ENCODE assay signal across 9 cellular contexts in genomic region chr9:122091682-122092592, GRCh38. TPM values are rescaled to one million over a fixed set of nuclear protein-coding genes. Genes with fewer than 3 reads are reported as not detected.
DNase-seq lines count a peak whose midpoint lies in the region; ATAC-seq, FAIRE-seq and TF ChIP-seq lines count a peak whose summit lies in the region.
"Had no signal": no experiment of that assay in that cellular context is flagged by ENCODE, and none has a peak within 500 bp of the region (broad histone marks: within the 10 kb centered on the region; RNA-seq: fewer than 3 reads in every experiment).

No MANE protein-coding gene starts in this region.

- in situ Hi-C loops in K562 (cut with MboI): no loop called here

- no peak for TF ChIP-seq RAD21 in K562 (CRISPR knock-in tag; conservative IDR thresholded peaks at IDR 0.05 in 1 of 2, IDR thresholded peaks at IDR 0.05 in 1 of 2)

- H3K4me1 ChIP-seq in heart right ventricle: peaks cover 14 to 60% (median 31%) of the 10 kb centered on the region in 9 donors
- H3K4me1 ChIP-seq in K562 (replicated peaks in 1 of 2; ENCODE audit: control insufficient read depth in 2 of 2, insufficient read depth in 2 of 2, low read length in 2 of 2): peaks cover 9 to 20% of the 10 kb centered on the region in 2 experiments; a peak in 4 of 5 replicates
- no peaks in the 10 kb centered on the region for H3K4me1 ChIP-seq in mesodermal cell (ENCODE audit: control insufficient read depth, insufficient read depth, low read length, poor library complexity, severe bottlenecking)
- H3K4me1 ChIP-seq in aorta (ENCODE audit: control insufficient read depth in 1 of 2, insufficient read depth in 2 of 2, low read length in 2 of 2): peaks cover 8 to 22% of the 10 kb centered on the region in 2 donors

- no peak for TF ChIP-seq POLR2A in K562 (conservative IDR thresholded peaks at IDR 0.05)

- intact Hi-C loops in heart right ventricle (cut with DNase I) (loop anchor here in 4 of 10 donors (10.0 kb wide), 2 partner anchors 547 to 723 kb away; no protein-coding TSS in a partner anchor), left ventricle myocardium superior (cut with micrococcal nuclease) (no loop called here), K562 (cut with micrococcal nuclease) (no loop called here), aorta (cut with DNase I) (no loop called here)

- WGBS in heart right ventricle, 2 donors: 50 to 56% methylated on average over 11 of the region's 11 CpGs
- WGBS in K562 (ENCODE audit: insufficient coverage, low coverage, missing lambda C conversion rate): 40% methylated on average over 11 of the region's 11 CpGs
- 69 to 75% methylated on average over 9 of the region's 11 CpGs for WGBS in mesodermal cell (ENCODE audit: insufficient coverage in 2 of 2), 2 experiments
- 12% methylated on average over 8 to 11 of the region's 11 CpGs for WGBS in aorta, 2 donors

- H3K4me2 ChIP-seq in K562 (ENCODE audit: insufficient read depth, low read length): peak overlapping the region; percentile 92

- ATAC-seq in heart right ventricle: no peak
- no peak for ATAC-seq in left ventricle myocardium superior
- ATAC-seq in K562: no peak
- no peak for ATAC-seq in aorta (ENCODE audit: low FRiP score)
- no peak for ATAC-seq in GM19467 (IDR thresholded peaks at IDR 0.05; ENCODE audit: unreplicated experiment)

- no peak for TF ChIP-seq EP300 in K562 (IDR thresholded peaks at IDR 0.05; ENCODE audit: low read length)

- CTCF ChIA-PET in K562 (lab: Yijun Ruan, JAX; ENCODE audit: low intra/inter-chr PET ratio): no interaction called here

- H3K9ac ChIP-seq in K562 (ENCODE audit: insufficient read depth in 1 of 2, low read depth in 2 of 2, low read length in 2 of 2): peak overlapping the region; percentile 67 to 93

- H3K79me2 ChIP-seq in K562 (ENCODE audit: control insufficient read depth, insufficient read depth, low read length): peaks cover 20% of the 10 kb centered on the region; the same call in 2 of the 3 replicates

- H3K9me3 ChIP-seq in heart right ventricle (no peaks in the 10 kb centered on the region), K562 (replicated peaks; ENCODE audit: control insufficient read depth, insufficient read depth, low read depth, low read length) (no peaks in the 10 kb centered on the region; the same call in 1 of the 2 replicates), mesodermal cell (ENCODE audit: control insufficient read depth, low read length) (no peaks in the 10 kb centered on the region), aorta (ENCODE audit: control insufficient read depth, low read length) (no peaks in the 10 kb centered on the region)

- H2AFZ ChIP-seq in K562 (ENCODE audit: low read depth, low read length): peak overlapping the region; percentile 90; the same call in 1 of the 2 replicates

- no peak for FAIRE-seq in K562 (lab: Jason Lieb, UNC)
- FAIRE-seq: colon had no signal

- H4K20me1 ChIP-seq in K562 (replicated peaks; ENCODE audit: control insufficient read depth, insufficient read depth, low read length): no peaks in the 10 kb centered on the region

- DNase-seq in heart right ventricle (no peak), left ventricle myocardium superior (no peak), K562 (ENCODE audit: extremely low read depth in 1 of 4, low spot score in 3 of 4) (peak in 1 of 4 experiments; percentile 11), aorta (no peak), GF-D8 (lab: John Stamatoyannopoulos, UW) (no peak), iPS-NIHi11 (ENCODE audit: low spot score) (no peak)

- peak overlapping the region; percentile 78 to 97 (median 94) for H3K4me3 ChIP-seq in heart right ventricle
- H3K4me3 ChIP-seq in K562: peak overlapping the region; percentile 96
- H3K4me3 ChIP-seq in mesodermal cell (ENCODE audit: extremely low read depth, insufficient read depth, low read length, poor library complexity, severe bottlenecking): peak overlapping the region; percentile 81
- peak overlapping the region; percentile 30 to 92 for H3K4me3 ChIP-seq in aorta (ENCODE audit: low read length in 2 of 2)

- H3K27ac ChIP-seq in heart right ventricle (peak overlapping the region in 9 of 10 donors; percentile 21 to 86 (median 82)), K562 (ENCODE audit: extremely low read depth, low read depth, low read length) (no peak overlapping the region; the same call in 2 of the 3 replicates), mesodermal cell (ENCODE audit: low read depth, low read length, severe bottlenecking) (no peak overlapping the region), aorta (ENCODE audit: low read depth in 1 of 2, low read length in 2 of 2) (peak overlapping the region in 1 of 2 donors; percentile 17)

- H3K27me3 ChIP-seq in heart right ventricle: peaks cover 0 to 2% (median 0%) of the 10 kb centered on the region in 7 donors
- H3K27me3 ChIP-seq in K562 (ENCODE audit: control insufficient read depth in 2 of 2, insufficient read depth in 2 of 2, low read length in 2 of 2): no peaks in the 10 kb centered on the region
- H3K27me3 ChIP-seq in aorta (ENCODE audit: control insufficient read depth in 1 of 2, insufficient read depth in 2 of 2, low read length in 1 of 2): no peaks in the 10 kb centered on the region

- H3K36me3 ChIP-seq in heart right ventricle (no peaks in the 10 kb centered on the region), K562 (ENCODE audit: control insufficient read depth, insufficient read depth, low read length) (no peaks in the 10 kb centered on the region), mesodermal cell (ENCODE audit: control insufficient read depth, insufficient read depth, low read length) (no peaks in the 10 kb centered on the region), aorta (ENCODE audit: control insufficient read depth in 1 of 2, insufficient read depth in 2 of 2, low read length in 1 of 2) (no peaks in the 10 kb centered on the region)

- POLR2A ChIA-PET in K562 (lab: Yijun Ruan, JAX): interaction anchor here (1.0 to 1.3 kb wide), 4 partner anchors 7 to 293 kb away, joined by 3 to 5 read pairs (median 4); no protein-coding TSS in a partner anchor

- BruUV-seq in K562 (replicated peaks; lab: Mats Ljungman, UMichigan): TSS peak; percentile 47

- no peaks in the 10 kb centered on the region for H3K9me1 ChIP-seq in K562 (ENCODE audit: control insufficient read depth, insufficient read depth, low read length)

- TF ChIP-seq CTCF in heart right ventricle (IDR thresholded peaks at IDR 0.05) (no peak), K562 (IDR thresholded peaks at IDR 0.05 in 2 of 3, conservative IDR thresholded peaks at IDR 0.05 in 1 of 3; ENCODE audit: insufficient read depth in 2 of 3, low read depth in 1 of 3, low read length in 3 of 3) (no peak)

TF ChIP-seq in K562, 482 proteins besides CTCF, POLR2A, EP300 and RAD21:
- peak; percentile 26 for TF ChIP-seq ZFP36 (IDR thresholded peaks at IDR 0.05; ENCODE audit: low read depth, low read length, partially characterized antibody)
- no peak for TF ChIP-seq KHSRP (IDR thresholded peaks at IDR 0.05)

RNA-seq across cellular contexts. Expression of gene TTLL11, which starts 1.2 kb away (rescaled TPM):
- total RNA-seq in heart right ventricle: 1 to 10 TPM; 5.2 to 8.7 (median 5.9) TPM
- polyA plus RNA-seq in heart right ventricle: 1 to 10 TPM; 2.6 to 4.7 TPM
- total RNA-seq in left ventricle myocardium superior: 5.8 TPM
- total RNA-seq in K562 (2011; cell fraction: chromatin; rRNA removed; ENCODE audit: low replicate concordance): 2.7 and 3.5 TPM in 2 replicates
- total RNA-seq in K562 (2011; cell fraction: nucleolus; rRNA removed): 1.3 and 1.4 TPM in 2 replicates
- total RNA-seq in K562 (2011; cell fraction: nucleoplasm; rRNA removed): 1.1 and 1.9 TPM in 2 replicates
- total RNA-seq in K562 (2014; rRNA removed): 3.0 TPM in 2 replicates
- 2.6 and 2.9 TPM in 2 replicates for total RNA-seq in K562 (2014; rRNA removed; fragmentation: Illumina TruSeq; extraction: Trizol)
- 2.5 and 3.3 TPM in 2 replicates for total RNA-seq in K562 (2015; rRNA removed; fragmentation: Illumina TruSeq; extraction: Trizol)
- total RNA-seq in K562 (2021): 4.2 and 4.4 TPM in 2 replicates
- 2.0 and 2.7 TPM in 2 replicates for polyA plus RNA-seq in K562 (2011; rRNA removed)
- 3.2 and 3.9 TPM in 2 replicates for polyA plus RNA-seq in K562 (2011; cell fraction: cytosol; rRNA removed)
- 1.9 and 2.2 TPM in 2 replicates for polyA plus RNA-seq in K562 (2011; cell fraction: nucleus; rRNA removed)
- polyA plus RNA-seq in K562 (2012): 2.8 and 3.9 TPM in 2 replicates
- polyA plus RNA-seq in K562 (2014; fragmentation: Illumina TruSeq; extraction: Trizol): 4.2 and 4.3 TPM in 2 replicates
- polyA plus RNA-seq in K562 (2014; fragmentation: Nextera tagmentation; extraction: Ambion mirVana): 1 to 10 TPM in 1 of 2 experiments, under 1 TPM in 1; 0.83 to 1.5 TPM
- 3.7 and 4.3 TPM in 2 replicates for polyA plus RNA-seq in K562 (2014; rRNA removed)
- polyA minus RNA-seq in K562 (2011; rRNA and poly(A)+ RNA removed): 2.6 and 3.0 TPM in 2 replicates
- polyA minus RNA-seq in K562 (2011; cell fraction: cytosol; rRNA and poly(A)+ RNA removed): 0.38 and 2.2 TPM in 2 replicates
- 1.3 and 1.6 TPM in 2 replicates for polyA minus RNA-seq in K562 (2011; cell fraction: nucleus; rRNA and poly(A)+ RNA removed)
- 3.0 TPM for polyA plus RNA-seq in mesodermal cell (2013, experiment 1 of 2)
- polyA plus RNA-seq in mesodermal cell (2013, experiment 2 of 2): 2.1 TPM
- total RNA-seq in aorta: 10 to 100 TPM; 23.7 to 31.4 TPM
- polyA plus RNA-seq in aorta: 10 to 100 TPM in 1 of 2 donors, 1 to 10 TPM in 1; 7.7 to 12.9 TPM

Comparison
In these comparisons a context has a peak if more than half of its experiments do, and no peak if none do; other contexts are left out.
1. H3K27ac ChIP-seq: peak in heart right ventricle (9 of 10); none in K562 (single experiment) and mesodermal cell (single experiment).
2. Peak in every context shown above with its lines, with median percentiles within 50 percentile points of each other: H3K4me3 ChIP-seq.